ENCODE assay signal across 22 cellular contexts in genomic region chr4:150816491-150816890, GRCh38.
A peak's percentile ranks its signal among the peaks of the same experiment; 100 is the strongest.
DNase-seq lines count a peak whose midpoint lies in the region; ATAC-seq and TF ChIP-seq lines count a peak whose summit lies in the region.
"Had no signal": no experiment of that assay in that cellular context is flagged by ENCODE, and none has a peak within 500 bp of the region (broad histone marks: within the 10 kb centered on the region; RNA-seq: fewer than 3 reads in every experiment).

No MANE protein-coding gene starts in this region.

- CTCF ChIA-PET in SK-N-SH (lab: Yijun Ruan, JAX), result no interaction called here

- no peaks in the 10 kb centered on the region for H3K4me1 ChIP-seq in SK-N-SH (ENCODE audit: control insufficient read depth in 1 of 2, insufficient read depth in 2 of 2, low read depth in 1 of 2, low read length in 1 of 2)
- H3K4me1 ChIP-seq in vagina, result no peaks in the 10 kb centered on the region
- H3K4me1 ChIP-seq: BLaER1 treated with 17β-estradiol and CSF1 and Interleukin-3, amounts not matched to agents 10 nM and 100 nM had no signal

- H3K4me3 ChIP-seq in SK-N-SH (ENCODE audit: low read depth in 2 of 2, low read length in 1 of 2) (no peak overlapping the region), fibroblast of the aortic adventitia (ENCODE audit: low read depth, low read length) (no peak overlapping the region), vagina (no peak overlapping the region)
- H3K4me3 ChIP-seq: BLaER1 treated with 17β-estradiol and CSF1 and Interleukin-3, amounts not matched to agents 10 nM and 100 nM; GM23338; HAP-1 had no signal

- POLR2A ChIA-PET in SK-N-SH (lab: Yijun Ruan, JAX), result no interaction called here

- H3F3A ChIP-seq in SK-N-SH (replicated peaks; ENCODE audit: insufficient read depth), result peaks cover 15% of the 10 kb centered on the region

- H3K27me3 ChIP-seq in SK-N-SH (ENCODE audit: insufficient read depth) (no peaks in the 10 kb centered on the region), vagina (no peaks in the 10 kb centered on the region)
- H3K27me3 ChIP-seq: BLaER1 treated with 17β-estradiol and CSF1 and Interleukin-3, amounts not matched to agents 10 nM and 100 nM had no signal

- no peak for ATAC-seq in SK-N-SH treated with all-trans-retinoic acid at 6 μM for 48 hours
- ATAC-seq: GM23338 had no signal

- no peak overlapping the region for H3K9ac ChIP-seq in SK-N-SH
- H3K9ac ChIP-seq: BLaER1 treated with 17β-estradiol and CSF1 and Interleukin-3, amounts not matched to agents 10 nM and 100 nM had no signal

- H3K9me2 ChIP-seq in SK-N-SH, result no peaks in the 10 kb centered on the region

- intact Hi-C loops in vagina (cut with DNase I), result no loop called here

- H4K20me1 ChIP-seq in SK-N-SH (ENCODE audit: insufficient read depth), result no peaks in the 10 kb centered on the region
- H4K20me1 ChIP-seq: BLaER1 treated with 17β-estradiol and CSF1 and Interleukin-3, amounts not matched to agents 10 nM and 100 nM had no signal

- H3K79me2 ChIP-seq in SK-N-SH (ENCODE audit: insufficient read depth), result no peaks in the 10 kb centered on the region

- no peak for TF ChIP-seq RAD21 in SK-N-SH (IDR thresholded peaks at IDR 0.05; ENCODE audit: low read length)

- no peak overlapping the region for H3K27ac ChIP-seq in SK-N-SH (ENCODE audit: low read depth in 2 of 2, low read length in 1 of 2)
- H3K27ac ChIP-seq in vagina, result no peak overlapping the region
- H3K27ac ChIP-seq: 22Rv1; BLaER1 treated with 17β-estradiol and CSF1 and Interleukin-3, amounts not matched to agents 10 nM and 100 nM had no signal

- no peak overlapping the region for H2AFZ ChIP-seq in SK-N-SH (ENCODE audit: low read depth)
- H2AFZ ChIP-seq: GM23338 had no signal

- TF ChIP-seq EP300 in SK-N-SH (IDR thresholded peaks at IDR 0.05; ENCODE audit: borderline replicate concordance in 1 of 2, low read depth in 1 of 2, low read length in 1 of 2), result no peak

- TF ChIP-seq CTCF in SK-N-SH (IDR thresholded peaks at IDR 0.05) (no peak), fibroblast of the aortic adventitia (IDR thresholded peaks at IDR 0.05; ENCODE audit: insufficient read depth, low read length) (no peak), vagina (IDR thresholded peaks at IDR 0.05) (no peak)

- no peak for TF ChIP-seq POLR2A in vagina (IDR thresholded peaks at IDR 0.05)

- H3K36me3 ChIP-seq in SK-N-SH (replicated peaks in 1 of 2; ENCODE audit: control insufficient read depth in 1 of 2, insufficient read depth in 2 of 2, low read length in 1 of 2), result peaks cover 5 to 8% of the 10 kb centered on the region in 2 experiments
- H3K36me3 ChIP-seq in vagina, result no peaks in the 10 kb centered on the region
- H3K36me3 ChIP-seq: HAP-1 had no signal

- no peak for DNase-seq in SK-N-SH
- DNase-seq in dermis blood vessel endothelial cell, result peak; percentile 1
- peak; percentile 55 for DNase-seq in fibroblast of the aortic adventitia (ENCODE audit: low read depth)
- DNase-seq in stromal cell of bone marrow (ENCODE audit: low read depth), result peak; percentile 4
- no peak for DNase-seq in NCI-H2227 treated with DMSO at 0.1 percent for 48 hours (lab: John Stamatoyannopoulos, UW)
- DNase-seq in activated CD4-positive, alpha-beta T cell treated with anti-CD3 and anti-CD28 coated beads for 4 hours, result no peak
- no peak for DNase-seq in vagina (ENCODE audit: extremely low spot score in 2 of 2)
- DNase-seq: ACHN; CD4-positive, alpha-beta memory T cell; DND-41; NCI-H1417; NCI-H1694 treated with DMSO at 0.1 percent for 48 hours; NCI-H2081 treated with DMSO at 0.1 percent for 48 hours; NCI-H2171 treated with DMSO at 0.1 percent for 48 hours; NCI-H446; NCI-H526; Right ventricle myocardium superior had no signal

- peaks cover 19% of the 10 kb centered on the region for H3K9me3 ChIP-seq in SK-N-SH
- H3K9me3 ChIP-seq in vagina, result no peaks in the 10 kb centered on the region
- H3K9me3 ChIP-seq: BLaER1 treated with 17β-estradiol and CSF1 and Interleukin-3, amounts not matched to agents 10 nM and 100 nM; HAP-1 had no signal

- H3K4me2 ChIP-seq in SK-N-SH, result no peak overlapping the region
- H3K4me2 ChIP-seq: BLaER1 treated with 17β-estradiol and CSF1 and Interleukin-3, amounts not matched to agents 10 nM and 100 nM; GM23338 had no signal

TF ChIP-seq in SK-N-SH, 30 proteins besides CTCF, POLR2A, EP300 and RAD21:
- TF ChIP-seq NFIC (IDR thresholded peaks at IDR 0.05; ENCODE audit: borderline replicate concordance) (peak; percentile 31; the same call in 1 of the 2 replicates), RFX5 (IDR thresholded peaks at IDR 0.05; ENCODE audit: low read length) (no peak)

TF ChIP-seq in SK-N-SH treated with all-trans-retinoic acid at 6 μM for 48 hours, 23 proteins besides CTCF, POLR2A, EP300 and RAD21 (continues in another document):
- no peak for TF ChIP-seq ZFP30 (CRISPR knock-in tag; IDR thresholded peaks at IDR 0.05)
- no peak for TF ChIP-seq OSR1 (CRISPR knock-in tag; IDR thresholded peaks at IDR 0.05)
- TF ChIP-seq ISL1 (CRISPR knock-in tag; IDR thresholded peaks at IDR 0.05), result no peak
- TF ChIP-seq CREB5 (CRISPR knock-in tag; IDR thresholded peaks at IDR 0.05; ENCODE audit: low read depth), result no peak
- TF ChIP-seq ARNTL (CRISPR knock-in tag; IDR thresholded peaks at IDR 0.05; ENCODE audit: borderline replicate concordance, low read depth), result no peak
- no peak for TF ChIP-seq TSHZ2 (CRISPR knock-in tag; IDR thresholded peaks at IDR 0.05)
- TF ChIP-seq ZNF8 (CRISPR knock-in tag; IDR thresholded peaks at IDR 0.05), result no peak
- no peak for TF ChIP-seq ZC3H10 (CRISPR knock-in tag; IDR thresholded peaks at IDR 0.05)
- TF ChIP-seq GLIS3 (CRISPR knock-in tag; IDR thresholded peaks at IDR 0.05), result no peak
- no peak for TF ChIP-seq CSDC2 (CRISPR knock-in tag; IDR thresholded peaks at IDR 0.05)
- TF ChIP-seq ZNF70 (CRISPR knock-in tag; IDR thresholded peaks at IDR 0.05), result no peak
- no peak for TF ChIP-seq ZFP3 (CRISPR knock-in tag; IDR thresholded peaks at IDR 0.05)
- TF ChIP-seq BACH2 (CRISPR knock-in tag; IDR thresholded peaks at IDR 0.05; ENCODE audit: borderline replicate concordance), result no peak
- no peak for TF ChIP-seq CSRNP3 (CRISPR knock-in tag; IDR thresholded peaks at IDR 0.05)

Comparison
In these comparisons a context has a peak if more than half of its experiments do, and no peak if none do; other contexts are left out.
1. DNase-seq: peak in dermis blood vessel endothelial cell (single experiment), fibroblast of the aortic adventitia (single experiment) and stromal cell of bone marrow (single experiment); none in SK-N-SH (single experiment), NCI-H2227 treated with DMSO at 0.1 percent for 48 hours (single experiment), activated CD4-positive, alpha-beta T cell treated with anti-CD3 and anti-CD28 coated beads for 4 hours (0 of 2) and vagina (0 of 2).